In genomic region chr6:31366693-31367470, GRCh38 we compare ENCODE assay signal across 8 cellular contexts. TPM values are rescaled to one million over a fixed set of nuclear protein-coding genes. Genes with fewer than 3 reads are reported as not detected.
DNase-seq lines count a peak whose midpoint lies in the region; ATAC-seq and TF ChIP-seq lines count a peak whose summit lies in the region.

No MANE protein-coding gene starts in this region.

- intact Hi-C loops in left ventricle myocardium inferior (cut with micrococcal nuclease) (loop anchor here (5.0 kb wide), 2 partner anchors 170 to 230 kb away; partner anchors contain the start of gene PSORS1C2), psoas muscle (cut with DNase I) (loop anchor here (2.0 kb wide), 3 partner anchors 170 to 230 kb away; partner anchors contain the start of gene PSORS1C2 (in 1 of the 2))

- no peaks in the 10 kb centered on the region for H3K79me2 ChIP-seq in GM23338 (replicated peaks; ENCODE audit: insufficient read depth)

- peaks cover 4% of the 10 kb centered on the region for H3K9me3 ChIP-seq in adipocyte (ENCODE audit: control insufficient read depth, low read length)
- peaks cover 3% of the 10 kb centered on the region for H3K9me3 ChIP-seq in left ventricle myocardium inferior (replicated peaks)
- no peaks in the 10 kb centered on the region for H3K9me3 ChIP-seq in psoas muscle

- DNase-seq in DMS 273 treated with DMSO at 0.1 percent for 48 hours (lab: John Stamatoyannopoulos, UW) (peak; percentile 62), GM23338 (ENCODE audit: low spot score) (peak; percentile 97), NB4 (ENCODE audit: low read depth) (peak; percentile 87), SW480 (ENCODE audit: low spot score) (peak; percentile 82), adipocyte (ENCODE audit: low read depth) (peak; percentile 96), left ventricle myocardium inferior (peak; percentile 88), psoas muscle (peak; percentile 86 to 92)

- 5 to 8% (median 6%) methylated on average over 29 to 30 of the region's 30 CpGs for WGBS in psoas muscle, 3 donors
- 5% methylated on average over 30 of the region's 30 CpGs for WGBS in urinary bladder

- ATAC-seq in GM23338 (peak; percentile 100), psoas muscle (peak; percentile 98 to 100 (median 99))

- peaks cover 30% of the 10 kb centered on the region for H3K27me3 ChIP-seq in GM23338 (ENCODE audit: insufficient read depth)
- H3K27me3 ChIP-seq in adipocyte (replicated peaks; ENCODE audit: control insufficient read depth, insufficient read depth, low read length), result peaks cover 34% of the 10 kb centered on the region
- H3K27me3 ChIP-seq in left ventricle myocardium inferior (ENCODE audit: low read depth), result peaks cover 35% of the 10 kb centered on the region
- H3K27me3 ChIP-seq in psoas muscle (ENCODE audit: insufficient read depth in 3 of 3, low read length in 2 of 3), result peaks cover 0 to 16% (median 2%) of the 10 kb centered on the region in 3 donors

- no peaks in the 10 kb centered on the region; the same call in 2 of the 3 replicates for H3K9me3 Mint-ChIP-seq in GM23338

- TF ChIP-seq CTCF in GM23338 (conservative IDR thresholded peaks at IDR 0.05; ENCODE audit: low read depth in 2 of 2) (peak; percentile 91 to 96), NB4 (IDR thresholded peaks at IDR 0.05; ENCODE audit: low read depth, low read length) (peak; percentile 95), left ventricle myocardium inferior (IDR thresholded peaks at IDR 0.05; ENCODE audit: borderline replicate concordance) (peak; percentile 95), psoas muscle (IDR thresholded peaks at IDR 0.05) (peak; percentile 96)

- H3K36me3 ChIP-seq in GM23338 (ENCODE audit: insufficient read depth) (no peaks in the 10 kb centered on the region), adipocyte (ENCODE audit: control insufficient read depth, insufficient read depth, low read length, severe bottlenecking) (no peaks in the 10 kb centered on the region), left ventricle myocardium inferior (no peaks in the 10 kb centered on the region), psoas muscle (ENCODE audit: insufficient read depth in 1 of 2, low read depth in 1 of 2) (no peaks in the 10 kb centered on the region), urinary bladder (ENCODE audit: insufficient read depth) (no peaks in the 10 kb centered on the region)

- 0 out of 3 replicates have a peak, but pooled peaks cover under 1% of the 10 kb centered on the region for H3K36me3 Mint-ChIP-seq in GM23338 (ENCODE audit: low read depth)

- peaks cover 5% of the 10 kb centered on the region; the same call in 1 of the 3 replicates for H3K4me1 Mint-ChIP-seq in GM23338

- no peak overlapping the region for H2AFZ ChIP-seq in GM23338

- no peaks in the 10 kb centered on the region for H4K20me1 ChIP-seq in GM23338 (replicated peaks; ENCODE audit: insufficient read depth)

- H3K4me1 ChIP-seq in GM23338 (ENCODE audit: insufficient read depth), result no peaks in the 10 kb centered on the region; the same call in 1 of the 2 replicates
- H3K4me1 ChIP-seq in adipocyte (ENCODE audit: control insufficient read depth, insufficient read depth, low read length), result no peaks in the 10 kb centered on the region
- H3K4me1 ChIP-seq in left ventricle myocardium inferior, result peaks cover 3% of the 10 kb centered on the region
- no peaks in the 10 kb centered on the region for H3K4me1 ChIP-seq in psoas muscle
- H3K4me1 ChIP-seq in urinary bladder (ENCODE audit: insufficient read depth), result no peaks in the 10 kb centered on the region

- H3K27ac ChIP-seq in GM23338 (ENCODE audit: low read depth) (no peak overlapping the region), left ventricle myocardium inferior (replicated peaks) (no peak overlapping the region), psoas muscle (no peak overlapping the region), urinary bladder (ENCODE audit: low read depth) (no peak overlapping the region)

- peak overlapping the region; percentile 64 for H3K4me3 Mint-ChIP-seq in GM23338

- H3K9ac ChIP-seq in adipocyte (ENCODE audit: low read length), result no peak overlapping the region

- no peaks in the 10 kb centered on the region for H3F3A ChIP-seq in GM23338 (replicated peaks; ENCODE audit: low read depth)

- TF ChIP-seq POLR2A in NB4 (IDR thresholded peaks at IDR 0.05; ENCODE audit: extremely low read depth, insufficient read length), result no peak

- H3K27me3 Mint-ChIP-seq in GM23338 (ENCODE audit: insufficient read depth, low read depth, poor library complexity), result peaks cover 10% of the 10 kb centered on the region

- no peaks in the 10 kb centered on the region for H3K9me2 ChIP-seq in GM23338 (ENCODE audit: insufficient read depth)

- H3K4me2 ChIP-seq in GM23338, result peak overlapping the region; percentile 73

- H3K27ac Mint-ChIP-seq in GM23338, result no peak overlapping the region

- peak overlapping the region; percentile 41 for H3K4me3 ChIP-seq in GM23338
- no peak overlapping the region for H3K4me3 ChIP-seq in NB4 (ENCODE audit: low read depth, low read length)
- H3K4me3 ChIP-seq in adipocyte (ENCODE audit: low read length), result peak overlapping the region; percentile 20
- H3K4me3 ChIP-seq in left ventricle myocardium inferior, result peak overlapping the region; percentile 49
- peak overlapping the region; percentile 36 for H3K4me3 ChIP-seq in psoas muscle
- peak overlapping the region; percentile 1 for H3K4me3 ChIP-seq in urinary bladder (ENCODE audit: low read depth, low read length)

TF ChIP-seq in GM23338, 12 proteins besides CTCF, POLR2A, EP300 and RAD21:
- no peak for TF ChIP-seq ZNF331 (CRISPR knock-in tag; IDR thresholded peaks at IDR 0.05; ENCODE audit: low read depth)
- TF ChIP-seq ZNF462 (CRISPR knock-in tag; IDR thresholded peaks at IDR 0.05), result peak; percentile 39; the same call in 1 of the 2 replicates

RNA-seq across cellular contexts. Expression of gene HLA-B, which starts 9.9 kb away (rescaled TPM):
- total RNA-seq in GM23338 (2014; rRNA removed; shearing (Covaris generic)), result 36.1 and 44.3 TPM in 2 replicates
- polyA plus RNA-seq in GM23338 (2016; fragmentation: Nextera tagmentation; extraction: Ambion mirVana) (86.0 and 102 TPM in 2 replicates), psoas muscle (100 to 1,000 TPM; 138 to 237 (median 218) TPM), urinary bladder (1,074 TPM)
- total RNA-seq in left ventricle myocardium inferior (400 TPM), psoas muscle (100 to 1,000 TPM; 185 to 402 (median 277) TPM), urinary bladder (234 TPM)

RNA-seq across cellular contexts. Expression of gene MICA, which starts 36.5 kb away (rescaled TPM):
- 18.2 and 22.7 TPM in 2 replicates for total RNA-seq in GM23338 (2014; rRNA removed; shearing (Covaris generic))
- polyA plus RNA-seq in GM23338 (2016; fragmentation: Nextera tagmentation; extraction: Ambion mirVana) (12.7 and 13.4 TPM in 2 replicates), psoas muscle (1 to 10 TPM; 4.1 to 5.7 (median 5.0) TPM), urinary bladder (23.8 TPM)
- total RNA-seq in left ventricle myocardium inferior (9.9 TPM), psoas muscle (1 to 10 TPM; 2.7 to 5.7 (median 4.2) TPM), urinary bladder (6.7 TPM)
